In the genomic region with DNA sequence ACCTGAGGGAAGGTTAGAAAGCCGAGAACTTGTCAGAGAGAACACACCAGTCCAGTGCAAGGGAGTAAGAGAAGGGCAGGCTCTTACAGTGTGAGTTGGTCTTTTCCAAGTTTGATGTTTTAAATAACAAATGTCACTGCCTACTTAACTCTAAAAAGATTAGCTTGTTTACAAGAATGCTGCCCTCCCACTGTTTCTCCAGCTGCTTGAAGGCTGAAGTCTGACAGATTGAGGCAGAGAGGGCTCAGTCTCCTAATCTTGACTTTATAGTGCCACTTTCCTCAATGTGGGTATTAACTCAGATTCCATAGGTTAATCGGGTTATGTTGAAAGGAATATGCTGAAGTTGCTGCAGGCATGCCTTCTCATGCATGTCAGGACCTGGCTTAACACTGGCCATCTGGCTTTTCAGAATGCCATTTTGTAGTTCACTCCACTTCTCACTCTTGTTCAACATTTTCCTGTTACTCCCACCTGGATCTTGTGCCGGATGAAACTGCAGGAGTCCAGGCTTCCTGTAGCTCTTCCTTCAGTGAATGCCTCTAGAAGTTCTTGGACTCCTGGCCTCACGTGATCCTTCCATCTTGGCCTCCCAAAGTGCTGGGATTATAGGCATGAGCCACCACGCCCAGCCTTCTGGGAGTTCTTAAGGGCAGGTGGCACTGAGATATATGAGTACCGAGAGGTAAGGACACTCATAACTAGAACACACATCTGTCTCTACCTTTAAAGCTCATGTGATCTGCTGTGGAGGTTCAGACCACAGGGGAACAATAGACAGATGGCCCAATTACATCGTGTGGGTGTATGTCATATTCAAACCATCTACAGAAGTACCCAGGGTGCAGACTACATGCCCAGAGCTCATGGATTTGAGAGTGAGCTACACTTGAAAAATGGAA, we compare ENCODE assay signal across 1 cellular context.
TF ChIP-seq lines count a peak whose summit lies in the region.

No MANE protein-coding gene starts in this region.

TF ChIP-seq in H1, 55 proteins besides CTCF, POLR2A, EP300 and RAD21 (continued from another document):
- TF ChIP-seq E2F6 (IDR thresholded peaks at IDR 0.05) (no peak), JUND (IDR thresholded peaks at IDR 0.05; ENCODE audit: low read length) (no peak), SAP30 (IDR thresholded peaks at IDR 0.05; ENCODE audit: insufficient read depth, insufficient replicate concordance, low read length) (peak; percentile 53), EZH2 (IDR thresholded peaks at IDR 0.05; ENCODE audit: low read depth, low read length, severe bottlenecking) (no peak), GABPA (IDR thresholded peaks at IDR 0.05; ENCODE audit: borderline replicate concordance, insufficient read depth, low read length) (no peak), HDAC2 (IDR thresholded peaks at IDR 0.05; ENCODE audit: borderline replicate concordance in 1 of 2, low read depth in 2 of 2, low read length in 2 of 2) (0 out of 4 replicates have a peak, but pooled peaks of 1 of the 2 experiments have one; percentile 50), CTBP2 (IDR thresholded peaks at IDR 0.05; ENCODE audit: borderline replicate concordance, insufficient read depth, insufficient read length, low read length) (no peak)
TF ChIP-seq in H1: peak in this region for 4.
